1 cellular context compared by ENCODE assay signal in genomic region chr2:9896216-9896615, GRCh38.
TF ChIP-seq lines count a peak whose summit lies in the region.

No MANE protein-coding gene starts in this region.

TF ChIP-seq in GM23338, 12 proteins besides CTCF, POLR2A, EP300 and RAD21 (continued from another document):
- TF ChIP-seq ZNF462 (CRISPR knock-in tag; IDR thresholded peaks at IDR 0.05) (no peak), EZH2phosphoT487 (IDR thresholded peaks at IDR 0.05; ENCODE audit: unreplicated experiment) (no peak), STAT1 (IDR thresholded peaks at IDR 0.05; ENCODE audit: unreplicated experiment) (no peak), JUNB (IDR thresholded peaks at IDR 0.05; ENCODE audit: unreplicated experiment) (no peak)
